Comparison of ENCODE assay signal across 31 cellular contexts in genomic region chr16:54783226-54783625, GRCh38.
"Had no signal": no experiment of that assay in that cellular context is flagged by ENCODE, and none has a peak within 500 bp of the region (broad histone marks: within the 10 kb centered on the region; RNA-seq: fewer than 3 reads in every experiment).

No MANE protein-coding gene starts in this region.

- H3K9ac ChIP-seq: neural progenitor cell, parathyroid adenoma had no signal

- H3K27ac Mint-ChIP-seq: mesothelial cell of epicardium; naive B cell; natural killer cell; nephron progenitor cell; neural progenitor cell; stimulated activated memory B cell treated with anti-CD40 and anti-IgM and Interleukin-4, amounts not matched to agents 10 μg/mL and 1 μg/mL and 100 μg/mL, for 72 hours had no signal

- ATAC-seq: heart left ventricle; left cardiac atrium; left lobe of liver; lower lobe of right lung; natural killer cell; right lobe of liver; stimulated activated memory B cell treated with anti-CD40 and anti-IgM and Interleukin-4, amounts not matched to agents 10 μg/mL and 1 μg/mL and 100 μg/mL, for 72 hours; stimulated activated naive CD8-positive, alpha-beta T cell treated with anti-CD3 and anti-CD28 coated beads, Interleukin-15, Interleukin-2, amounts not matched to agents 100 U/mL and 50 U/mL, for 24 hours; upper lobe of right lung had no signal

- H3K27me3 ChIP-seq: heart left ventricle, hepatocyte, neural progenitor cell, neutrophil, right atrium auricular region, right lobe of liver, stomach, suprapubic skin, tibial artery, upper lobe of right lung had no signal

- H3K9me3 ChIP-seq: neutrophil, right lobe of liver, upper lobe of right lung had no signal

- H3K27ac ChIP-seq: heart left ventricle, hepatocyte, lower lobe of right lung, neural progenitor cell, neutrophil, parathyroid adenoma, right atrium auricular region, right lobe of liver, stomach, suprapubic skin, thoracic aorta, tibial artery, upper lobe of right lung had no signal

- DNase-seq: heart left ventricle; islet precursor cell; kidney glomerular epithelial cell; left cardiac atrium; lower lobe of right lung; mesendoderm; naive B cell; natural killer cell; nephron progenitor cell; right lobe of liver; stimulated activated CD4-positive, alpha-beta T cell treated with anti-CD3 and anti-CD28 coated beads, Interleukin-1b, Interleukin-23, amount 100 ng/mL, for 48 hours; stimulated activated CD4-positive, alpha-beta T cell treated with anti-CD3 and anti-CD28 coated beads, Interleukin-2, amount 100 ng/mL, for 48 hours; stimulated activated CD4-positive, alpha-beta T cell treated with anti-CD3 and anti-CD28 coated beads, Interleukin-4, amount 100 ng/mL, for 4 hours; stimulated activated CD8-positive, alpha-beta memory T cell treated with anti-CD3 and anti-CD28 coated beads, Interleukin-4, amount 100 ng/mL, for 48 hours; stimulated activated naive CD8-positive, alpha-beta T cell treated with anti-CD3 and anti-CD28 coated beads, Interleukin-15, Interleukin-2, amounts not matched to agents 100 U/mL and 50 U/mL, for 24 hours; stomach; tibial artery; trophoblast cell; upper lobe of right lung had no signal

- H3K4me3 Mint-ChIP-seq: mesothelial cell of epicardium; naive B cell; natural killer cell; nephron progenitor cell; neural progenitor cell; stimulated activated memory B cell treated with anti-CD40 and anti-IgM and Interleukin-4, amounts not matched to agents 10 μg/mL and 1 μg/mL and 100 μg/mL, for 72 hours had no signal

- H3K36me3 Mint-ChIP-seq: naive B cell; natural killer cell; neural progenitor cell; stimulated activated memory B cell treated with anti-CD40 and anti-IgM and Interleukin-4, amounts not matched to agents 10 μg/mL and 1 μg/mL and 100 μg/mL, for 72 hours had no signal

- H3K4me3 ChIP-seq: heart left ventricle, hepatocyte, lower lobe of right lung, neural progenitor cell, right atrium auricular region, right lobe of liver, smooth muscle cell, stomach, suprapubic skin, thoracic aorta, tibial artery, upper lobe of right lung had no signal

- H2AFZ ChIP-seq: hepatocyte, neural progenitor cell, parathyroid adenoma had no signal

- H3K79me2 ChIP-seq: hepatocyte, parathyroid adenoma had no signal

- H3K4me1 Mint-ChIP-seq: mesothelial cell of epicardium; naive B cell; natural killer cell; nephron progenitor cell; neural progenitor cell; stimulated activated memory B cell treated with anti-CD40 and anti-IgM and Interleukin-4, amounts not matched to agents 10 μg/mL and 1 μg/mL and 100 μg/mL, for 72 hours had no signal

- H3K27me3 Mint-ChIP-seq: stimulated activated memory B cell treated with anti-CD40 and anti-IgM and Interleukin-4, amounts not matched to agents 10 μg/mL and 1 μg/mL and 100 μg/mL, for 72 hours had no signal

- H3K4me2 ChIP-seq: hepatocyte, neural progenitor cell, smooth muscle cell had no signal

- FAIRE-seq: urothelium cell line had no signal

- H3K4me1 ChIP-seq: heart left ventricle, lower lobe of right lung, neural progenitor cell, parathyroid adenoma, right atrium auricular region, right lobe of liver, stomach, suprapubic skin, tibial artery, upper lobe of right lung had no signal

- H3K36me3 ChIP-seq: heart left ventricle, lower lobe of right lung, neural progenitor cell, neutrophil, right atrium auricular region, right lobe of liver, stomach, suprapubic skin, thoracic aorta, tibial artery, upper lobe of right lung had no signal
